ENCODE assay signal across 13 cellular contexts in genomic region chr17:1557355-1558095, GRCh38. TPM values are rescaled to one million over a fixed set of nuclear protein-coding genes. Genes with fewer than 3 reads are reported as not detected.
DNase-seq lines count a peak whose midpoint lies in the region; ATAC-seq and TF ChIP-seq lines count a peak whose summit lies in the region.
"Had no signal": no experiment of that assay in that cellular context is flagged by ENCODE, and none has a peak within 500 bp of the region (broad histone marks: within the 10 kb centered on the region; RNA-seq: fewer than 3 reads in every experiment).

No MANE protein-coding gene starts in this region.

- WGBS in suprapubic skin, result 49% methylated on average over 22 of the region's 22 CpGs

- peaks cover 30 to 65% (median 51%) of the 10 kb centered on the region in 3 donors for H3K4me1 Mint-ChIP-seq in IgD-negative memory B cell
- H3K4me1 Mint-ChIP-seq in dendritic cell treated with granulocyte-macrophage colony-stimulating factor and Interleukin-4, amounts not matched to agents 40 ng/mL and 50 ng/mL, for 4 days (ENCODE audit: low read depth), result peaks cover 84% of the 10 kb centered on the region
- H3K4me1 Mint-ChIP-seq in memory B cell, result peaks cover 57% of the 10 kb centered on the region

- H3K36me3 ChIP-seq in suprapubic skin, result peaks cover 7% of the 10 kb centered on the region
- H3K36me3 ChIP-seq: prostate gland had no signal

- DNase-seq in memory B cell (ENCODE audit: low spot score in 2 of 2) (no peak), suprapubic skin (ENCODE audit: low spot score in 2 of 2) (peak in 1 of 2 donors; percentile 83), amygdala (lab: John Stamatoyannopoulos, UW) (no peak), AG08396 (ENCODE audit: low spot score) (no peak), NK-92 (lab: John Stamatoyannopoulos, UW; ENCODE audit: unreplicated experiment) (no peak), NOMO-1 treated with dmso at 0.1 percent for 144 hours (lab: John Stamatoyannopoulos, UW; ENCODE audit: unreplicated experiment) (no peak)
- DNase-seq: NCI-H1417; NCI-H510A; stimulated activated CD4-positive, alpha-beta T cell treated with anti-CD3 and anti-CD28 coated beads, Interleukin-2, amount 100 ng/mL, for 48 hours had no signal

- no peaks in the 10 kb centered on the region for H3K9me3 ChIP-seq in suprapubic skin
- H3K9me3 ChIP-seq: prostate gland had no signal

- H3K4me1 ChIP-seq in suprapubic skin, result peaks cover 78% of the 10 kb centered on the region

- intact Hi-C loops in dendritic cell treated with granulocyte-macrophage colony-stimulating factor and Interleukin-4, amounts not matched to agents 40 ng/mL and 50 ng/mL, for 4 days (cut with micrococcal nuclease), result loop anchor here (5.0 kb wide), 1 partner anchor 70 kb away; the partner anchor contains the start of gene SLC43A2

- H3K36me3 Mint-ChIP-seq in IgD-negative memory B cell (no peaks in the 10 kb centered on the region), memory B cell (peaks cover 6% of the 10 kb centered on the region)
- H3K36me3 Mint-ChIP-seq in dendritic cell treated with granulocyte-macrophage colony-stimulating factor and Interleukin-4, amounts not matched to agents 40 ng/mL and 50 ng/mL, for 4 days (ENCODE audit: low read depth), result peaks cover 83% of the 10 kb centered on the region

- TF ChIP-seq EP300 in suprapubic skin (IDR thresholded peaks at IDR 0.05), result no peak

- H3K27ac ChIP-seq in suprapubic skin, result peak overlapping the region; percentile 78
- H3K27ac ChIP-seq: prostate gland had no signal

- H3K9me3 Mint-ChIP-seq in IgD-negative memory B cell (no peaks in the 10 kb centered on the region), memory B cell (no peaks in the 10 kb centered on the region)
- no peaks in the 10 kb centered on the region for H3K9me3 Mint-ChIP-seq in dendritic cell treated with granulocyte-macrophage colony-stimulating factor and Interleukin-4, amounts not matched to agents 40 ng/mL and 50 ng/mL, for 4 days
- H3K9me3 Mint-ChIP-seq: T-helper 2 cell treated with Interferon-gamma antibody and Interleukin-4, amounts not matched to agents 5 μg/mL and 100 μg/mL, for 36 hours had no signal

- no peak for ATAC-seq in memory B cell (ENCODE audit: low read depth)

- peak overlapping the region; percentile 80 to 91 (median 89) for H3K27ac Mint-ChIP-seq in IgD-negative memory B cell
- peak overlapping the region; percentile 84 for H3K27ac Mint-ChIP-seq in dendritic cell treated with granulocyte-macrophage colony-stimulating factor and Interleukin-4, amounts not matched to agents 40 ng/mL and 50 ng/mL, for 4 days
- H3K27ac Mint-ChIP-seq in memory B cell, result peak overlapping the region; percentile 54
- H3K27ac Mint-ChIP-seq: T-helper 2 cell treated with Interferon-gamma antibody and Interleukin-4, amounts not matched to agents 5 μg/mL and 100 μg/mL, for 36 hours had no signal

- no peaks in the 10 kb centered on the region for H3K27me3 ChIP-seq in suprapubic skin

- H3K4me3 Mint-ChIP-seq in IgD-negative memory B cell (peak overlapping the region in 1 of 4 donors; percentile 69), memory B cell (no peak overlapping the region)
- H3K4me3 Mint-ChIP-seq in dendritic cell treated with granulocyte-macrophage colony-stimulating factor and Interleukin-4, amounts not matched to agents 40 ng/mL and 50 ng/mL, for 4 days, result peak overlapping the region; percentile 39
- H3K4me3 Mint-ChIP-seq: T-helper 2 cell treated with Interferon-gamma antibody and Interleukin-4, amounts not matched to agents 5 μg/mL and 100 μg/mL, for 36 hours had no signal

- no peak for TF ChIP-seq CTCF in suprapubic skin (IDR thresholded peaks at IDR 0.05)

- no peak for TF ChIP-seq POLR2A in suprapubic skin (IDR thresholded peaks at IDR 0.05)

- no peaks in the 10 kb centered on the region for H3K27me3 Mint-ChIP-seq in IgD-negative memory B cell
- H3K27me3 Mint-ChIP-seq in dendritic cell treated with granulocyte-macrophage colony-stimulating factor and Interleukin-4, amounts not matched to agents 40 ng/mL and 50 ng/mL, for 4 days, result no peaks in the 10 kb centered on the region
- H3K27me3 Mint-ChIP-seq in memory B cell, result no peaks in the 10 kb centered on the region

- H3K4me3 ChIP-seq in suprapubic skin, result no peak overlapping the region
- H3K4me3 ChIP-seq: prostate gland had no signal

RNA-seq across cellular contexts. Expression of gene PITPNA, which starts 5.1 kb away (rescaled TPM):
- 32.1 TPM for polyA plus RNA-seq in IgD-negative memory B cell
- total RNA-seq in suprapubic skin, result 10 to 100 TPM; 49.6 to 71.9 (median 61.5) TPM

RNA-seq across cellular contexts. Expression of gene INPP5K, which starts 41.1 kb away (rescaled TPM):
- polyA plus RNA-seq in IgD-negative memory B cell, result 51.7 TPM
- 100 to 1,000 TPM in 3 of 4 donors, 10 to 100 TPM in 1; 91.8 to 160 (median 123) TPM for total RNA-seq in suprapubic skin
